8 cellular contexts compared by ENCODE assay signal in genomic region chr9:137604345-137605145, GRCh38. TPM values are rescaled to one million over a fixed set of nuclear protein-coding genes. Genes with fewer than 3 reads are reported as not detected.
DNase-seq lines count a peak whose midpoint lies in the region; ATAC-seq and TF ChIP-seq lines count a peak whose summit lies in the region.

No MANE protein-coding gene starts in this region.

- H2AFZ ChIP-seq in GM23248: no peak overlapping the region

- 5 to 12% methylated on average over 16 to 55 of the region's 55 CpGs for WGBS in GM23248 (ENCODE audit: low coverage in 1 of 2, low lambda C conversion rate in 2 of 2, missing lambda C conversion rate in 2 of 2), 2 experiments

- no peaks in the 10 kb centered on the region for H3F3A ChIP-seq in GM23248 (ENCODE audit: insufficient read depth)

- H3K27me3 ChIP-seq in GM23248 (replicated peaks; ENCODE audit: insufficient read depth) (no peaks in the 10 kb centered on the region), skeletal muscle satellite cell (ENCODE audit: control insufficient read depth, insufficient read depth, low read length) (peaks cover 9% of the 10 kb centered on the region)

- no peaks in the 10 kb centered on the region for H3K36me3 ChIP-seq in GM23248 (ENCODE audit: low read depth)
- H3K36me3 ChIP-seq in SK-N-MC (ENCODE audit: insufficient read depth, low read length): no peaks in the 10 kb centered on the region
- no peaks in the 10 kb centered on the region for H3K36me3 ChIP-seq in skeletal muscle satellite cell (ENCODE audit: insufficient read depth, low read length)

- in situ Hi-C loops in GM23248 (cut with MboI): no loop called here

- peak overlapping the region; percentile 60 for H3K4me3 ChIP-seq in GM23248
- peak overlapping the region; percentile 52 for H3K4me3 ChIP-seq in SK-N-MC
- peak overlapping the region; percentile 47 to 51 for H3K4me3 ChIP-seq in foreskin fibroblast (ENCODE audit: low read depth in 1 of 2, low read length in 2 of 2)
- H3K4me3 ChIP-seq in skeletal muscle satellite cell (ENCODE audit: low read length): peak overlapping the region; percentile 65

- no peak for TF ChIP-seq CTCF in foreskin fibroblast (IDR thresholded peaks at IDR 0.05; ENCODE audit: low read depth, low read length)

- peaks cover 15% of the 10 kb centered on the region; the same call in 1 of the 2 replicates for H3K79me2 ChIP-seq in GM23248 (ENCODE audit: insufficient read depth)

- H3K9me2 ChIP-seq in GM23248 (ENCODE audit: insufficient read depth): no peaks in the 10 kb centered on the region

- H3K9me3 ChIP-seq in GM23248 (ENCODE audit: low read depth): no peaks in the 10 kb centered on the region
- no peaks in the 10 kb centered on the region for H3K9me3 ChIP-seq in SK-N-MC (ENCODE audit: low read depth, low read length)
- H3K9me3 ChIP-seq in skeletal muscle satellite cell (replicated peaks; ENCODE audit: low read length): no peaks in the 10 kb centered on the region

- H3K4me1 ChIP-seq in GM23248 (ENCODE audit: insufficient read depth) (peaks cover 9% of the 10 kb centered on the region; the same call in 1 of the 2 replicates), skeletal muscle satellite cell (ENCODE audit: control insufficient read depth, insufficient read depth, low read length) (peaks cover 15% of the 10 kb centered on the region)

- DNase-seq in GM23248 (peak; percentile 45), SK-N-MC (ENCODE audit: low read depth, low spot score) (no peak), foreskin fibroblast (no peak), midbrain (lab: John Stamatoyannopoulos, UW) (no peak), NCI-H524 treated with DMSO at 0.1 percent for 48 hours (lab: John Stamatoyannopoulos, UW) (no peak)
- no peak for DNase-seq in activated CD4-positive, CD25-positive, alpha-beta regulatory T cell (lab: John Stamatoyannopoulos, UW)

- H4K20me1 ChIP-seq in GM23248 (ENCODE audit: insufficient read depth): no peaks in the 10 kb centered on the region

- H3K27ac ChIP-seq in GM23248 (no peak overlapping the region), SK-N-MC (no peak overlapping the region)

- H3K4me2 ChIP-seq in GM23248 (ENCODE audit: unreplicated experiment) (no peak overlapping the region), skeletal muscle satellite cell (ENCODE audit: low read length) (peak overlapping the region; percentile 72)

- no peak overlapping the region for H3K9ac ChIP-seq in GM23248
- no peak overlapping the region for H3K9ac ChIP-seq in SK-N-MC (ENCODE audit: insufficient read length)
- no peak overlapping the region for H3K9ac ChIP-seq in skeletal muscle satellite cell (ENCODE audit: low read depth, low read length)

- no peak for ATAC-seq in GM18861 (IDR thresholded peaks at IDR 0.05; ENCODE audit: unreplicated experiment)

RNA-seq across cellular contexts. Expression of gene ARRDC1, which starts 0.9 kb away (rescaled TPM):
- total RNA-seq in GM23248 (2014; rRNA removed; shearing (Covaris generic)): 26.9 and 37.1 TPM in 2 replicates
- 21.0 and 22.0 TPM in 2 replicates for polyA plus RNA-seq in GM23248 (2016; fragmentation: Nextera tagmentation; extraction: Ambion mirVana)
- total RNA-seq in skeletal muscle satellite cell (2012; rRNA removed): 13.9 and 19.2 TPM in 2 replicates

RNA-seq across cellular contexts. Expression of gene ZMYND19, which starts 14.2 kb away (rescaled TPM):
- total RNA-seq in GM23248 (2014; rRNA removed; shearing (Covaris generic)): 29.6 and 35.0 TPM in 2 replicates
- polyA plus RNA-seq in GM23248 (2016; fragmentation: Nextera tagmentation; extraction: Ambion mirVana): 6.1 and 11.6 TPM in 2 replicates
- 18.5 and 23.6 TPM in 2 replicates for total RNA-seq in skeletal muscle satellite cell (2012; rRNA removed)

RNA-seq across cellular contexts. Expression of gene EHMT1, which starts 14.3 kb away (rescaled TPM):
- 26.8 and 43.6 TPM in 2 replicates for total RNA-seq in GM23248 (2014; rRNA removed; shearing (Covaris generic))
- 31.0 and 33.7 TPM in 2 replicates for polyA plus RNA-seq in GM23248 (2016; fragmentation: Nextera tagmentation; extraction: Ambion mirVana)
- 31.0 and 35.7 TPM in 2 replicates for total RNA-seq in skeletal muscle satellite cell (2012; rRNA removed)

RNA-seq across cellular contexts. Expression of gene DPH7, which starts 25.8 kb away (rescaled TPM):
- 27.0 and 32.6 TPM in 2 replicates for total RNA-seq in GM23248 (2014; rRNA removed; shearing (Covaris generic))
- 24.1 and 26.7 TPM in 2 replicates for polyA plus RNA-seq in GM23248 (2016; fragmentation: Nextera tagmentation; extraction: Ambion mirVana)
- 19.2 and 24.8 TPM in 2 replicates for total RNA-seq in skeletal muscle satellite cell (2012; rRNA removed)

RNA-seq across cellular contexts. Expression of gene MRPL41, which starts 52.9 kb away (rescaled TPM):
- total RNA-seq in GM23248 (2014; rRNA removed; shearing (Covaris generic)): 28.7 and 42.9 TPM in 2 replicates
- 97.6 and 99.8 TPM in 2 replicates for polyA plus RNA-seq in GM23248 (2016; fragmentation: Nextera tagmentation; extraction: Ambion mirVana)
- total RNA-seq in skeletal muscle satellite cell (2012; rRNA removed): 65.1 and 65.9 TPM in 2 replicates
